ENCODE assay signal across 2 cellular contexts in genomic region chr10:110430369-110431273, GRCh38.
A peak's percentile ranks its signal among the peaks of the same experiment; 100 is the strongest.
TF ChIP-seq lines count a peak whose summit lies in the region.

No MANE protein-coding gene starts in this region.

TF ChIP-seq in GM23338, 12 proteins besides CTCF, POLR2A, EP300 and RAD21 (continued from another document):
- TF ChIP-seq EZH2phosphoT487 (IDR thresholded peaks at IDR 0.05; ENCODE audit: unreplicated experiment) (no peak), NANOG (IDR thresholded peaks at IDR 0.05; ENCODE audit: borderline replicate concordance) (no peak), JUNB (IDR thresholded peaks at IDR 0.05; ENCODE audit: unreplicated experiment) (no peak), ZNF331 (CRISPR knock-in tag; IDR thresholded peaks at IDR 0.05; ENCODE audit: low read depth) (no peak), ZNF462 (CRISPR knock-in tag; IDR thresholded peaks at IDR 0.05) (no peak), REST (IDR thresholded peaks at IDR 0.05; ENCODE audit: unreplicated experiment) (no peak), STAT1 (IDR thresholded peaks at IDR 0.05; ENCODE audit: unreplicated experiment) (no peak)

TF ChIP-seq in K562, 482 proteins besides CTCF, POLR2A, EP300 and RAD21 (continued from another document):
- TF ChIP-seq HMBOX1 (IDR thresholded peaks at IDR 0.05) (0 out of 2 replicates have a peak, but pooled peaks have one; percentile 24), ZNF197 (CRISPR knock-in tag; IDR thresholded peaks at IDR 0.05; ENCODE audit: low read depth) (no peak), GMEB1 (CRISPR knock-in tag; IDR thresholded peaks at IDR 0.05) (no peak), ZC3H4 (CRISPR knock-in tag; IDR thresholded peaks at IDR 0.05; ENCODE audit: borderline replicate concordance) (no peak), RCOR1 (IDR thresholded peaks at IDR 0.05; ENCODE audit: borderline replicate concordance in 1 of 2, low read depth in 2 of 2, low read length in 2 of 2) (peak in 1 of 2 experiments; percentile 46; a peak in 1 of 4 replicates), KDM1A (IDR thresholded peaks at IDR 0.05) (0 out of 4 replicates have a peak, but pooled peaks of 1 of the 2 experiments have one; percentile 13), FOXP4 (CRISPR knock-in tag; IDR thresholded peaks at IDR 0.05; ENCODE audit: borderline replicate concordance) (no peak)
